ENCODE assay signal across 25 cellular contexts in genomic region chr1:227622739-227623475, GRCh38.
"Had no signal": no experiment of that assay in that cellular context is flagged by ENCODE, and none has a peak within 500 bp of the region (broad histone marks: within the 10 kb centered on the region; RNA-seq: fewer than 3 reads in every experiment).

No MANE protein-coding gene starts in this region.

- H3K9ac ChIP-seq: parathyroid adenoma had no signal

- H3K27ac ChIP-seq: left ventricle myocardium inferior, parathyroid adenoma, psoas muscle, right atrium auricular region, right lobe of liver, skin epidermis, spleen, suprapubic skin, thoracic aorta, tibial artery, uterus had no signal

- H3K4me1 Mint-ChIP-seq: naive thymus-derived CD4-positive, alpha-beta T cell; stimulated activated effector memory CD8-positive, alpha-beta T cell treated with anti-CD3 and anti-CD28 coated beads, Interleukin-12 subunit alpha, Interleukin-12 subunit beta, amount 100 ng/mL, for 72 hours had no signal

- H3K4me1 ChIP-seq: left ventricle myocardium inferior, parathyroid adenoma, psoas muscle, right atrium auricular region, right lobe of liver, spleen, suprapubic skin, tibial artery, uterus had no signal

- H3K4me3 ChIP-seq: left ventricle myocardium inferior, lung, mucosa of descending colon, psoas muscle, right atrium auricular region, right lobe of liver, skin epidermis, spleen, suprapubic skin, thoracic aorta, tibial artery, uterus had no signal

- H3K79me2 ChIP-seq: parathyroid adenoma had no signal

- H3K27ac Mint-ChIP-seq: naive thymus-derived CD4-positive, alpha-beta T cell; natural killer cell treated with Interleukin-12 subunit alpha and Interleukin-12 subunit beta and Interleukin-15 and Interleukin-18, amount 100 ng/mL, for 72 hours; stimulated activated effector memory CD8-positive, alpha-beta T cell treated with anti-CD3 and anti-CD28 coated beads, Interleukin-12 subunit alpha, Interleukin-12 subunit beta, amount 100 ng/mL, for 72 hours; stimulated activated naive CD8-positive, alpha-beta T cell treated with anti-CD3 and anti-CD28 coated beads, Interleukin-15, Interleukin-2, amounts not matched to agents 100 ng/mL and 50 ng/mL, for 24 hours; type B pancreatic cell had no signal

- H3K9me3 ChIP-seq: psoas muscle, uterus had no signal

- DNase-seq: hypothalamus; immature natural killer cell; kidney; left ventricle myocardium inferior; midbrain; mucosa of descending colon; naive thymus-derived CD4-positive, alpha-beta T cell; nucleus accumbens; psoas muscle; right lobe of liver; spleen; stimulated activated CD4-positive, alpha-beta T cell treated with anti-CD3 and anti-CD28 coated beads, Interleukin-4, amount 100 ng/mL, for 24 hours; stimulated activated naive CD4-positive, alpha-beta T cell; tibial artery; uterus had no signal

- ATAC-seq: mucosa of descending colon; naive thymus-derived CD4-positive, alpha-beta T cell; natural killer cell treated with Interleukin-12 subunit alpha and Interleukin-12 subunit beta and Interleukin-15 and Interleukin-18, amount 100 ng/mL, for 72 hours; psoas muscle; right lobe of liver; stimulated activated effector memory CD8-positive, alpha-beta T cell treated with anti-CD3 and anti-CD28 coated beads, Interleukin-12 subunit alpha, Interleukin-12 subunit beta, amount 100 ng/mL, for 72 hours had no signal

- H2AFZ ChIP-seq: parathyroid adenoma had no signal

- H3K27me3 Mint-ChIP-seq: naive thymus-derived CD4-positive, alpha-beta T cell; natural killer cell treated with Interleukin-12 subunit alpha and Interleukin-12 subunit beta and Interleukin-15 and Interleukin-18, amount 100 ng/mL, for 72 hours; stimulated activated naive CD8-positive, alpha-beta T cell treated with anti-CD3 and anti-CD28 coated beads, Interleukin-15, Interleukin-2, amounts not matched to agents 100 ng/mL and 50 ng/mL, for 24 hours; type B pancreatic cell had no signal

- H3K4me3 Mint-ChIP-seq: immature natural killer cell; naive thymus-derived CD4-positive, alpha-beta T cell; natural killer cell treated with Interleukin-12 subunit alpha and Interleukin-12 subunit beta and Interleukin-15 and Interleukin-18, amount 100 ng/mL, for 72 hours; stimulated activated effector memory CD8-positive, alpha-beta T cell treated with anti-CD3 and anti-CD28 coated beads, Interleukin-12 subunit alpha, Interleukin-12 subunit beta, amount 100 ng/mL, for 72 hours; stimulated activated naive CD8-positive, alpha-beta T cell treated with anti-CD3 and anti-CD28 coated beads, Interleukin-15, Interleukin-2, amounts not matched to agents 100 ng/mL and 50 ng/mL, for 24 hours; type B pancreatic cell had no signal

- H3K36me3 ChIP-seq: right atrium auricular region, right lobe of liver, suprapubic skin, uterus had no signal

- H3K27me3 ChIP-seq: right atrium auricular region, right lobe of liver, spleen, suprapubic skin, tibial artery, uterus had no signal
